ENCODE assay signal across 9 cellular contexts in genomic region chr7:17300012-17300411, GRCh38. TPM values are rescaled to one million over a fixed set of nuclear protein-coding genes. Genes with fewer than 3 reads are reported as not detected.
DNase-seq lines count a peak whose midpoint lies in the region; ATAC-seq and TF ChIP-seq lines count a peak whose summit lies in the region.
"Had no signal": no experiment of that assay in that cellular context is flagged by ENCODE, and none has a peak within 500 bp of the region (broad histone marks: within the 10 kb centered on the region; RNA-seq: fewer than 3 reads in every experiment).

No MANE protein-coding gene starts in this region.

- peak overlapping the region; percentile 96 for H3K4me3 Mint-ChIP-seq in activated T-cell treated with anti-CD3 and anti-CD28 coated beads, Interleukin-2, amount 50 U/mL, for 4 hours

- H3K4me3 ChIP-seq in body of pancreas (peak overlapping the region; percentile 84 to 94), lower lobe of right lung (peak overlapping the region; percentile 90), tibial artery (peak overlapping the region; percentile 88 to 100)

- TF ChIP-seq POLR2A in body of pancreas (IDR thresholded peaks at IDR 0.05): no peak

- H3K36me3 ChIP-seq in body of pancreas (replicated peaks in 1 of 2; ENCODE audit: insufficient read depth in 1 of 2, low read depth in 2 of 2) (no peaks in the 10 kb centered on the region), lower lobe of right lung (no peaks in the 10 kb centered on the region), tibial artery (no peaks in the 10 kb centered on the region)

- peaks cover 4% of the 10 kb centered on the region for H3K36me3 Mint-ChIP-seq in activated T-cell treated with anti-CD3 and anti-CD28 coated beads, Interleukin-2, amount 50 U/mL, for 4 hours (ENCODE audit: insufficient read depth)

- H3K27me3 Mint-ChIP-seq in activated T-cell treated with anti-CD3 and anti-CD28 coated beads, Interleukin-2, amount 50 U/mL, for 4 hours (ENCODE audit: low read depth): no peaks in the 10 kb centered on the region

- H3K9me3 ChIP-seq in body of pancreas (peaks cover 0 to 4% (median 0%) of the 10 kb centered on the region in 3 donors), lower lobe of right lung (no peaks in the 10 kb centered on the region), tibial artery (no peaks in the 10 kb centered on the region)

- peaks cover 40% of the 10 kb centered on the region for H3K4me1 Mint-ChIP-seq in activated T-cell treated with anti-CD3 and anti-CD28 coated beads, Interleukin-2, amount 50 U/mL, for 4 hours (ENCODE audit: low read depth)

- intact Hi-C loops in body of pancreas (cut with DNase I) (no loop called here), lower lobe of right lung (cut with DNase I) (loop anchor here (2.0 kb wide), 1 partner anchor 317 kb away; no protein-coding TSS in a partner anchor), tibial artery (cut with DNase I; ENCODE audit: low total_unique reads) (no loop called here)

- H3K27me3 ChIP-seq in body of pancreas (no peaks in the 10 kb centered on the region), lower lobe of right lung (ENCODE audit: low read depth) (no peaks in the 10 kb centered on the region), tibial artery (no peaks in the 10 kb centered on the region)

- H3K4me1 ChIP-seq in body of pancreas (peaks cover 15% of the 10 kb centered on the region), lower lobe of right lung (peaks cover 45% of the 10 kb centered on the region), tibial artery (peaks cover 0 to 55% (median 6%) of the 10 kb centered on the region in 4 donors)

- WGBS in body of pancreas, 2 donors: 10 to 12% methylated on average over 5 of the region's 5 CpGs

- no peak for TF ChIP-seq CTCF in body of pancreas (IDR thresholded peaks at IDR 0.05)
- TF ChIP-seq CTCF in lower lobe of right lung (IDR thresholded peaks at IDR 0.05): no peak
- TF ChIP-seq CTCF in tibial artery (IDR thresholded peaks at IDR 0.05): no peak

- H3K9me3 Mint-ChIP-seq in activated T-cell treated with anti-CD3 and anti-CD28 coated beads, Interleukin-2, amount 50 U/mL, for 4 hours: peaks cover 7% of the 10 kb centered on the region

- H3K27ac ChIP-seq in body of pancreas: peak overlapping the region; percentile 6 to 99 (median 94)
- peak overlapping the region; percentile 99 for H3K27ac ChIP-seq in lower lobe of right lung
- peak overlapping the region; percentile 94 to 99 for H3K27ac ChIP-seq in tibial artery

- no peak for ATAC-seq in activated T-cell treated with anti-CD3 and anti-CD28 coated beads, Interleukin-2, amount 50 U/mL, for 4 hours
- ATAC-seq in body of pancreas: no peak
- no peak for ATAC-seq in lower lobe of right lung
- ATAC-seq in HG02571 (IDR thresholded peaks at IDR 0.05; ENCODE audit: unreplicated experiment): no peak

- DNase-seq in activated T-cell treated with anti-CD3 and anti-CD28 coated beads, Interleukin-2, amount 50 U/mL, for 4 hours: no peak
- no peak for DNase-seq in activated T-cell treated with anti-CD3 and anti-CD28 coated beads, Interleukin-2, amount 50 U/mL, for 1 hour
- DNase-seq in body of pancreas (no peak), lower lobe of right lung (no peak), tibial artery (no peak), NCI-H345 treated with DMSO at 0.1 percent for 48 hours (lab: John Stamatoyannopoulos, UW; ENCODE audit: unreplicated experiment) (no peak), amygdala (lab: John Stamatoyannopoulos, UW) (no peak)
- DNase-seq: activated CD4-positive, alpha-beta T cell treated with anti-CD3 and anti-CD28 coated beads, Interleukin-2, amount 50 U/mL, for 4 hours had no signal

RNA-seq across cellular contexts. Expression of gene AHR, which starts 1.6 kb away (rescaled TPM):
- 10 to 100 TPM; 41.9 to 60.0 (median 46.6) TPM for total RNA-seq in activated T-cell treated with anti-CD3 and anti-CD28 coated beads, Interleukin-2, amount 50 U/mL, for 4 hours
- total RNA-seq in body of pancreas (10 to 100 TPM; 29.7 to 42.0 TPM), lower lobe of right lung (132 TPM)
